8 cellular contexts compared by ENCODE assay signal in genomic region chr1:202692959-202693555, GRCh38. TPM values are rescaled to one million over a fixed set of nuclear protein-coding genes. Genes with fewer than 3 reads are reported as not detected.
DNase-seq lines count a peak whose midpoint lies in the region; ATAC-seq and TF ChIP-seq lines count a peak whose summit lies in the region.

No MANE protein-coding gene starts in this region.

- DNase-seq in AG08395 (ENCODE audit: low spot score) (peak; percentile 86), GM20000 (ENCODE audit: low spot score) (peak; percentile 82), Peyer's patch (peak; percentile 24 to 72 (median 58)), germinal center (ENCODE audit: low spot score) (peak; percentile 72), psoas muscle (peak; percentile 52 to 72), NCI-H2107 treated with DMSO at 0.1 percent for 48 hours (lab: John Stamatoyannopoulos, UW; ENCODE audit: unreplicated experiment) (no peak)
- DNase-seq in activated T-helper 1 cell treated with anti-CD3 and anti-CD28 coated beads, Interleukin-2, amount 50 U/mL, for 16 hours (ENCODE audit: low read depth in 1 of 2, low spot score in 1 of 2): peak; percentile 24 to 43

- TF ChIP-seq CTCF in GM20000 (IDR thresholded peaks at IDR 0.05; ENCODE audit: extremely low read depth, missing control alignments) (no peak), Peyer's patch (IDR thresholded peaks at IDR 0.05) (peak in 5 of 6 experiments; percentile 6 to 47 (median 38)), psoas muscle (IDR thresholded peaks at IDR 0.05) (peak; percentile 32)

- H3K4me1 ChIP-seq in Peyer's patch: peaks cover 0 to 6% (median 0%) of the 10 kb centered on the region in 4 donors
- H3K4me1 ChIP-seq in psoas muscle: no peaks in the 10 kb centered on the region

- WGBS in psoas muscle, 3 donors: 32 to 33% (median 32%) methylated on average over 3 of the region's 3 CpGs

- H3K4me3 ChIP-seq in Peyer's patch: no peak overlapping the region
- H3K4me3 ChIP-seq in psoas muscle: no peak overlapping the region

- H3K9me3 ChIP-seq in Peyer's patch (no peaks in the 10 kb centered on the region), psoas muscle (no peaks in the 10 kb centered on the region)

- H3K27ac ChIP-seq in Peyer's patch (no peak overlapping the region), psoas muscle (no peak overlapping the region)

- TF ChIP-seq POLR2A in Peyer's patch (IDR thresholded peaks at IDR 0.05): no peak

- H3K27me3 ChIP-seq in Peyer's patch (no peaks in the 10 kb centered on the region), psoas muscle (ENCODE audit: insufficient read depth in 3 of 3, low read length in 2 of 3) (peaks cover 0 to 31% (median 10%) of the 10 kb centered on the region in 3 donors)

- H3K36me3 ChIP-seq in Peyer's patch: no peaks in the 10 kb centered on the region
- no peaks in the 10 kb centered on the region for H3K36me3 ChIP-seq in psoas muscle (ENCODE audit: insufficient read depth in 1 of 2, low read depth in 1 of 2)

- intact Hi-C loops in psoas muscle (cut with DNase I): no loop called here

- ATAC-seq in psoas muscle (peak; percentile 57 to 71 (median 68)), HG02884 (IDR thresholded peaks at IDR 0.05; ENCODE audit: unreplicated experiment) (no peak)

RNA-seq across cellular contexts. Expression of gene SYT2, which starts 17.2 kb away (rescaled TPM):
- under 1 TPM in 1 of 4 donors, not detected in 3; 0.28 TPM for total RNA-seq in Peyer's patch
- under 1 TPM in 1 of 4 donors, not detected in 3; 0.02 TPM for total RNA-seq in psoas muscle
- under 1 TPM in 1 of 3 donors, not detected in 2; 0.01 TPM for polyA plus RNA-seq in psoas muscle
